8 cellular contexts compared by ENCODE assay signal in the genomic region with DNA sequence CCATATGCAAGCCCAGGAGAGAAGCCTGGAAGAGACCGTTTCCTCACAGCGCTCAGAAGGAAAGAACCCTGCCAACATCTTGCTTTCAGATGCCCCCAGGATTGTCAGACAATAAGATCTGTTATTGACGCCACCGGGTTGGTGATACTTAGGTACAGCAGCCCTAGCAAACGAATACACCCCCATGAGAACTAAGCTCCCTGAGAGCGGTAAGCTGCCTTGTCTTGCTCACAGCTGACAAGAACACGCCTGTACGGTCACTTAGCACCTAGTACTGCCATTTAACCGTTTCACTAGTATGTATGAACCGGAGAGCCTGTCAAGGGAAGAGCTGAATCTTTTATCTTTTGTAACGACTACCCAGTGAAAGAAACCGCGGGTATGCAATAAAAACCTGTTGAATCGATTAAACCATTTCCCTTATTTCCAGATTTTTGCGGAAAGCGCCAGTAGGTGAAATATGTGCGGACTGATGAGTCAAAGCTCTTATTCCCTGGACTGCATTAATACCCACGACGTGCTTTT. TPM values are rescaled to one million over a fixed set of nuclear protein-coding genes. Genes with fewer than 3 reads are reported as not detected.
DNase-seq lines count a peak whose midpoint lies in the region; ATAC-seq and TF ChIP-seq lines count a peak whose summit lies in the region.

No MANE protein-coding gene starts in this region.

- no peak overlapping the region for H3T11ph ChIP-seq in H9 (ENCODE audit: low read length)

- no peak overlapping the region for H4K5ac ChIP-seq in H9 (ENCODE audit: insufficient read length, low read depth, low read length)

- peaks cover 5 to 9% of the 10 kb centered on the region in 2 experiments for H3K9me3 Mint-ChIP-seq in H9

- H4K20me1 ChIP-seq in H9 (ENCODE audit: control insufficient read depth, insufficient read depth, insufficient read length) = no peaks in the 10 kb centered on the region

- no peak overlapping the region for H2BK120ac ChIP-seq in H9 (ENCODE audit: low read depth, low read length, poor library complexity, severe bottlenecking)

- H3K27ac Mint-ChIP-seq in H9 = peak overlapping the region in 2 of 3 experiments; percentile 57 to 88; a peak in 4 of 7 replicates

- no peak overlapping the region for H4K8ac ChIP-seq in H9 (replicated peaks; ENCODE audit: insufficient read length, low read depth, low read length)

- H3K18ac ChIP-seq in H9 (ENCODE audit: insufficient read length, low read depth, low read length) = no peak overlapping the region

- H3K9ac ChIP-seq in H9 (ENCODE audit: extremely low read depth, insufficient read length, low read length) (peak overlapping the region; percentile 79), parathyroid adenoma (no peak overlapping the region)

- TF ChIP-seq CTCF in H9 (conservative IDR thresholded peaks at IDR 0.05) = no peak
- no peak for TF ChIP-seq CTCF in foreskin fibroblast (IDR thresholded peaks at IDR 0.05; ENCODE audit: low read depth, low read length)
- TF ChIP-seq CTCF in parathyroid adenoma (IDR thresholded peaks at IDR 0.05) = no peak

- H3K23ac ChIP-seq in H9 (ENCODE audit: insufficient read length, low read depth, low read length) = no peak overlapping the region

- H3K4me1 Mint-ChIP-seq in H9 = peaks cover 8 to 10% of the 10 kb centered on the region in 2 experiments

- no CpG with 5 or more reads among the region's 19 CpGs for WGBS in H9 (ENCODE audit: extremely low coverage, insufficient read length, low lambda C conversion rate)

- peak overlapping the region; percentile 87 to 96 for H3K4me3 Mint-ChIP-seq in H9

- H3K9me3 ChIP-seq in H9 (ENCODE audit: control insufficient read depth, low read depth, low read length) = peaks cover 5% of the 10 kb centered on the region
- H3K9me3 ChIP-seq in parathyroid adenoma (ENCODE audit: control insufficient read depth, low read length) = no peaks in the 10 kb centered on the region

- peaks cover 4 to 5% (median 4%) of the 10 kb centered on the region in 3 experiments for H3K36me3 Mint-ChIP-seq in H9 (ENCODE audit: insufficient read depth in 1 of 3, low read depth in 3 of 3)

- H3K79me2 ChIP-seq in H9 (ENCODE audit: insufficient read depth, low read length) (no peaks in the 10 kb centered on the region), parathyroid adenoma (no peaks in the 10 kb centered on the region)

- no peak overlapping the region for H2BK15ac ChIP-seq in H9 (ENCODE audit: low read depth, low read length)

- H3K4me1 ChIP-seq in H9 (ENCODE audit: insufficient read depth, low read length) (no peaks in the 10 kb centered on the region), parathyroid adenoma (no peaks in the 10 kb centered on the region)

- no peak overlapping the region for H4K91ac ChIP-seq in H9 (ENCODE audit: insufficient read length, low read depth, low read length)

- H2AK5ac ChIP-seq in H9 (ENCODE audit: insufficient read length, low read length) = no peak overlapping the region

- no peak overlapping the region for H3K56ac ChIP-seq in H9 (ENCODE audit: insufficient read length, low read depth, low read length)

- no peaks in the 10 kb centered on the region for H3K36me3 ChIP-seq in parathyroid adenoma (ENCODE audit: control insufficient read depth, insufficient read depth, low read length)

- H3K27ac ChIP-seq in H9 (ENCODE audit: insufficient read length, low read depth, low read length) = no peak overlapping the region
- H3K27ac ChIP-seq in parathyroid adenoma = no peak overlapping the region

- H3K79me1 ChIP-seq in H9 (ENCODE audit: insufficient read depth, low read depth, low read length, poor library complexity, severe bottlenecking) = no peaks in the 10 kb centered on the region

- no peak overlapping the region for H2BK5ac ChIP-seq in H9 (ENCODE audit: insufficient read length, low read length)

- H2BK20ac ChIP-seq in H9 (ENCODE audit: low read depth, low read length, poor library complexity, severe bottlenecking) = no peak overlapping the region

- H3K23me2 ChIP-seq in H9 (ENCODE audit: insufficient read length, low read depth, low read length, poor library complexity, severe bottlenecking) = peaks cover 12% of the 10 kb centered on the region

- H3K4me2 ChIP-seq in H9 (ENCODE audit: insufficient read depth, insufficient read length, low read length) (peak overlapping the region; percentile 91), parathyroid adenoma (ENCODE audit: low read length) (peak overlapping the region; percentile 75)

- H3K4me3 ChIP-seq in foreskin fibroblast (ENCODE audit: low read depth in 1 of 2, low read length in 2 of 2) = peak overlapping the region; percentile 35 to 55
- peak overlapping the region; percentile 52 for H3K4me3 ChIP-seq in parathyroid adenoma (ENCODE audit: low read depth, low read length)

- no peak overlapping the region for H2AFZ ChIP-seq in H9 (ENCODE audit: low read length)
- peak overlapping the region; percentile 80 for H2AFZ ChIP-seq in parathyroid adenoma

- no peak overlapping the region for H2BK12ac ChIP-seq in H9 (ENCODE audit: insufficient read length, low read depth, low read length)

- no peaks in the 10 kb centered on the region; the same call in 1 of the 2 replicates for H3K27me3 ChIP-seq in H9 (ENCODE audit: insufficient read depth, low read length)
- no peaks in the 10 kb centered on the region for H3K27me3 ChIP-seq in parathyroid adenoma (ENCODE audit: control insufficient read depth, insufficient read depth, low read length)

- peaks cover 2% of the 10 kb centered on the region for H3K27me3 Mint-ChIP-seq in H9 (ENCODE audit: low read depth)

- no peak overlapping the region for H3K14ac ChIP-seq in H9 (ENCODE audit: insufficient read depth, low read length)

- DNase-seq in H9 (peak; percentile 36), SW480 (ENCODE audit: low spot score) (peak; percentile 14), foreskin fibroblast (peak in 1 of 2 donors; percentile 22), NCI-H146 treated with DMSO at 0.1 percent for 48 hours (lab: John Stamatoyannopoulos, UW; ENCODE audit: unreplicated experiment) (no peak)

- no peak for ATAC-seq in GM19395 (IDR thresholded peaks at IDR 0.05; ENCODE audit: unreplicated experiment)
- ATAC-seq in GM21576 (IDR thresholded peaks at IDR 0.05; ENCODE audit: unreplicated experiment) = no peak
- ATAC-seq in HG02571 (IDR thresholded peaks at IDR 0.05; ENCODE audit: unreplicated experiment) = no peak

- H3K4ac ChIP-seq in H9 (ENCODE audit: low read depth, low read length) = no peak overlapping the region

RNA-seq across cellular contexts. Expression of a gene that starts 0.6 kb away (rescaled TPM):
- 1.6 and 1.9 TPM in 2 replicates for total RNA-seq in H9 (2021)
